ENCODE assay signal across 11 cellular contexts in genomic region chrX:119669424-119670037, GRCh38. TPM values are rescaled to one million over a fixed set of nuclear protein-coding genes. Genes with fewer than 3 reads are reported as not detected.
DNase-seq lines count a peak whose midpoint lies in the region; ATAC-seq and TF ChIP-seq lines count a peak whose summit lies in the region.
"Had no signal": no experiment of that assay in that cellular context is flagged by ENCODE, and none has a peak within 500 bp of the region (broad histone marks: within the 10 kb centered on the region; RNA-seq: fewer than 3 reads in every experiment).

No MANE protein-coding gene starts in this region.

- intact Hi-C loops in heart left ventricle (cut with DNase I) (no loop called here), Right ventricle myocardium inferior (cut with DNase I) (no loop called here), adrenal gland (cut with DNase I) (no loop called here), transverse colon (cut with DNase I; ENCODE audit: low total_unique reads) (no loop called here), lower leg skin (cut with DNase I; ENCODE audit: low total_unique reads) (no loop called here)

- H3K27ac ChIP-seq in heart left ventricle (peak overlapping the region in 5 of 12 donors; percentile 18 to 76 (median 38)), adrenal gland (peak overlapping the region in 4 of 5 donors; percentile 47 to 84 (median 74)), transverse colon (peak overlapping the region; percentile 35 to 73 (median 54))

- in situ Hi-C loops in transverse colon (cut with MboI; ENCODE audit: low pct_ligation_motif_present in 1 of 4, low pct_unique_long_range_greater_than_20kb in 1 of 4, low sequenced_read_pairs in 3 of 4), result no loop called here
- in situ Hi-C loops in GM13977 (cut with MboI; ENCODE audit: low pct_unique_long_range_greater_than_20kb, low sequenced_read_pairs, unreplicated experiment), result no loop called here
- in situ Hi-C loops in GM13976 (cut with MboI; ENCODE audit: low sequenced_read_pairs, unreplicated experiment), result no loop called here

- no peak for TF ChIP-seq CTCF in heart left ventricle (IDR thresholded peaks at IDR 0.05)
- TF ChIP-seq CTCF in adrenal gland (IDR thresholded peaks at IDR 0.05), result no peak
- TF ChIP-seq CTCF in transverse colon (IDR thresholded peaks at IDR 0.05), result no peak
- TF ChIP-seq CTCF in lower leg skin (IDR thresholded peaks at IDR 0.05), result no peak
- no peak for TF ChIP-seq CTCF in GM13977 (IDR thresholded peaks at IDR 0.05; ENCODE audit: extremely low read depth, insufficient read depth, missing control alignments)
- no peak for TF ChIP-seq CTCF in GM13976 (IDR thresholded peaks at IDR 0.05; ENCODE audit: borderline replicate concordance, control extremely low read depth, extremely low read depth, insufficient read depth, missing control alignments)

- ATAC-seq in heart left ventricle, result peak in 3 of 4 donors; percentile 44 to 77 (median 73)
- ATAC-seq in Right ventricle myocardium inferior, result no peak
- ATAC-seq in left lobe of liver, result peak; percentile 40

- H3K9me3 ChIP-seq in heart left ventricle (no peaks in the 10 kb centered on the region), adrenal gland (replicated peaks in 1 of 3) (no peaks in the 10 kb centered on the region), transverse colon (no peaks in the 10 kb centered on the region)

- WGBS in heart left ventricle, 4 donors, result 23 to 42% (median 34%) methylated on average over 3 to 6 of the region's 6 CpGs
- 8 to 49% (median 25%) methylated on average over 2 to 6 of the region's 6 CpGs for WGBS in adrenal gland, 4 donors
- 75 to 100% methylated on average over 2 to 6 of the region's 6 CpGs for WGBS in transverse colon (ENCODE audit: low coverage in 1 of 2), 2 donors
- WGBS in lower leg skin, 2 donors, result 75 to 78% methylated on average over 5 to 6 of the region's 6 CpGs

- no peak for TF ChIP-seq POLR2A in heart left ventricle (IDR thresholded peaks at IDR 0.05)
- peak in 1 of 2 donors; percentile 17 for TF ChIP-seq POLR2A in adrenal gland (IDR thresholded peaks at IDR 0.05)
- TF ChIP-seq POLR2A in transverse colon (IDR thresholded peaks at IDR 0.05), result no peak
- TF ChIP-seq POLR2A in lower leg skin (IDR thresholded peaks at IDR 0.05), result no peak

- DNase-seq in heart left ventricle (peak in 4 of 5 donors; percentile 45 to 60 (median 52)), Right ventricle myocardium inferior (ENCODE audit: missing footprints) (no peak), adrenal gland (peak; percentile 48 to 85 (median 71)), left lobe of liver (ENCODE audit: low spot score) (no peak), transverse colon (no peak), lower leg skin (ENCODE audit: low spot score in 2 of 2) (no peak), GM13977 (ENCODE audit: low spot score) (no peak), GM13976 (ENCODE audit: low spot score) (no peak)
- DNase-seq: KG1; NCI-H524; stimulated activated CD8-positive, alpha-beta memory T cell treated with anti-CD3 and anti-CD28 coated beads, Interleukin-4, amount 100 ng/mL, for 48 hours had no signal

- H3K36me3 ChIP-seq in heart left ventricle (peaks cover 0 to 24% (median 0%) of the 10 kb centered on the region in 9 donors), adrenal gland (replicated peaks in 1 of 2) (peaks cover 0 to 4% of the 10 kb centered on the region in 2 donors), transverse colon (no peaks in the 10 kb centered on the region)

- no peak for TF ChIP-seq EP300 in transverse colon (IDR thresholded peaks at IDR 0.05; ENCODE audit: low read depth)

- H3K4me3 ChIP-seq in heart left ventricle (no peak overlapping the region), adrenal gland (no peak overlapping the region), transverse colon (no peak overlapping the region), lower leg skin (ENCODE audit: low read depth, poor library complexity, severe bottlenecking) (no peak overlapping the region)

- H3K4me1 ChIP-seq in heart left ventricle (peaks cover 0 to 33% (median 12%) of the 10 kb centered on the region in 12 donors), adrenal gland (replicated peaks in 1 of 2) (peaks cover 4 to 32% of the 10 kb centered on the region in 2 donors), transverse colon (peaks cover 0 to 6% (median 1%) of the 10 kb centered on the region in 4 donors)

- H3K27me3 ChIP-seq in heart left ventricle (no peaks in the 10 kb centered on the region), adrenal gland (no peaks in the 10 kb centered on the region), transverse colon (no peaks in the 10 kb centered on the region)

RNA-seq across cellular contexts. Expression of gene SEPTIN6, which starts 23.4 kb away (rescaled TPM):
- 10 to 100 TPM in 5 of 9 donors, 1 to 10 TPM in 4; 7.6 to 36.4 (median 10.0) TPM for total RNA-seq in heart left ventricle
- 1 to 10 TPM; 3.3 to 7.2 TPM for polyA plus RNA-seq in heart left ventricle
- 10.1 TPM for total RNA-seq in Right ventricle myocardium inferior
- total RNA-seq in adrenal gland, result 100 to 1,000 TPM in 7 of 8 donors, 10 to 100 TPM in 1; 86.5 to 204 (median 128) TPM
- polyA plus RNA-seq in adrenal gland, result 100 to 1,000 TPM in 1 of 3 donors, 10 to 100 TPM in 2; 42.4 to 332 (median 78.6) TPM
- 13.7 TPM for total RNA-seq in left lobe of liver
- 10 to 100 TPM in 3 of 4 donors, 1 to 10 TPM in 1; 9.4 to 88.2 (median 21.8) TPM for total RNA-seq in transverse colon
- total RNA-seq in lower leg skin, result 10 to 100 TPM in 2 of 4 donors, 1 to 10 TPM in 2; 7.8 to 11.9 (median 10.4) TPM

Comparison
In these comparisons a context has a peak if more than half of its experiments do, and no peak if none do; other contexts are left out.
1. DNase-seq: peak in heart left ventricle (4 of 5) and adrenal gland (7 of 7); none in Right ventricle myocardium inferior (single experiment), left lobe of liver (single experiment), transverse colon (single experiment), lower leg skin (0 of 2), GM13977 (single experiment) and GM13976 (single experiment).